In genomic region chr12:38886064-38886463, GRCh38 we compare ENCODE assay signal across 2 cellular contexts.
TF ChIP-seq lines count a peak whose summit lies in the region.

No MANE protein-coding gene starts in this region.

TF ChIP-seq in SK-N-SH treated with all-trans-retinoic acid at 6 μM for 48 hours, 23 proteins besides CTCF, POLR2A, EP300 and RAD21 (continued from another document):
- TF ChIP-seq ZFP3 (CRISPR knock-in tag; IDR thresholded peaks at IDR 0.05): no peak

TF ChIP-seq in SK-N-SH, 30 proteins besides CTCF, POLR2A, EP300 and RAD21 (continued from another document):
- TF ChIP-seq JUND (IDR thresholded peaks at IDR 0.05): no peak
TF ChIP-seq in SK-N-SH: peak in this region for 0.
